In the genomic region with DNA sequence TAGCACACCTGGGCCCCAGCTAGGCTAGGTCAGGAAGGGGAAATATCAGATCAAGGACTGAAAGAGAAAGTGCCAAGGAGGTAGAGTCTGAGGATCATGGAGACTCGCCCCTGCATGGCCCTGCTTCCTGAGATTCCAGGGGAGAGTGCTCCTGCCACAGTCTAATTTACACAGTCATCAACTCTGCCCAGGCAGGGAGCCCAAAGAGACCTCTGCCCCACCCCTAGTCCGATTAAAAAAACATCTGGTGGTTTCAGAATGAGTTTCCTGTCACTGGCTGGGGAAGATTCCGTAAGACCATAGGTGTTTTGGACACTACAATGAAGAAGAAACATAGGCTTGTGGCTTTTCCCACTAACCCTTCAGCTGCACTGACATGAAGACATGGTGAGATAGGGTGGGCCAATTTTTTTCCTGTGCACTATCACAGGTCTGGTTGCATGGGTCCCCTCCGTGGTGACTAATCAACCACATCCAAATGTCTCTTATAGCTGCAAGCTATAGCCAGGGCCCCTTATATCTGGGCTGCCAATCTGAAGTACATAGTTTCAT, we compare ENCODE assay signal across 8 cellular contexts. TPM values are rescaled to one million over a fixed set of nuclear protein-coding genes. Genes with fewer than 3 reads are reported as not detected.
A peak's percentile ranks its signal among the peaks of the same experiment; 100 is the strongest.
DNase-seq lines count a peak whose midpoint lies in the region; ATAC-seq and TF ChIP-seq lines count a peak whose summit lies in the region.

No MANE protein-coding gene starts in this region.

- H3K4me1 Mint-ChIP-seq in CD8-positive, alpha-beta memory T cell = peaks cover 47 to 69% (median 57%) of the 10 kb centered on the region in 3 donors
- H3K4me1 Mint-ChIP-seq in activated T-cell treated with anti-CD3 and anti-CD28 coated beads, Interleukin-2, amount 50 U/mL, for 72 hours (ENCODE audit: low read depth) = peaks cover 93% of the 10 kb centered on the region
- H3K4me1 Mint-ChIP-seq in glutamatergic neuron (ENCODE audit: low read depth, unreplicated experiment) = no peaks in the 10 kb centered on the region

- peaks cover 0 to 6% of the 10 kb centered on the region in 2 donors for H3K27me3 Mint-ChIP-seq in CD8-positive, alpha-beta memory T cell
- no peaks in the 10 kb centered on the region for H3K27me3 Mint-ChIP-seq in activated T-cell treated with anti-CD3 and anti-CD28 coated beads, Interleukin-2, amount 50 U/mL, for 72 hours (ENCODE audit: low read depth)
- H3K27me3 Mint-ChIP-seq in glutamatergic neuron (ENCODE audit: unreplicated experiment) = no peaks in the 10 kb centered on the region

- no peaks in the 10 kb centered on the region for H3K9me3 ChIP-seq in CD8-positive, alpha-beta memory T cell (ENCODE audit: low read length)

- peaks cover 0 to 3% (median 0%) of the 10 kb centered on the region in 3 donors for H3K36me3 Mint-ChIP-seq in CD8-positive, alpha-beta memory T cell
- peaks cover 2 to 5% of the 10 kb centered on the region in 2 donors for H3K36me3 Mint-ChIP-seq in activated T-cell treated with anti-CD3 and anti-CD28 coated beads, Interleukin-2, amount 50 U/mL, for 72 hours (ENCODE audit: insufficient read depth in 2 of 2)
- H3K36me3 Mint-ChIP-seq in glutamatergic neuron (ENCODE audit: unreplicated experiment) = peaks cover 5% of the 10 kb centered on the region

- peak; percentile 97 for ATAC-seq in GM19395 (IDR thresholded peaks at IDR 0.05; ENCODE audit: unreplicated experiment)
- peak; percentile 96 for ATAC-seq in HG03280 (IDR thresholded peaks at IDR 0.05; ENCODE audit: unreplicated experiment)
- peak; percentile 85 to 92 for ATAC-seq in activated T-cell treated with anti-CD3 and anti-CD28 coated beads, Interleukin-2, amount 50 U/mL, for 72 hours (replicated peaks in 1 of 2)
- ATAC-seq in left colon = no peak

- H3K27ac ChIP-seq in CD8-positive, alpha-beta memory T cell (ENCODE audit: low read depth, low read length) = no peak overlapping the region

- TF ChIP-seq CTCF in glutamatergic neuron (IDR thresholded peaks at IDR 0.05; ENCODE audit: partially characterized antibody, unreplicated experiment) = no peak

- H3K27ac Mint-ChIP-seq in CD8-positive, alpha-beta memory T cell = peak overlapping the region in 7 of 8 donors; percentile 3 to 93 (median 74)
- peak overlapping the region; percentile 93 for H3K27ac Mint-ChIP-seq in activated T-cell treated with anti-CD3 and anti-CD28 coated beads, Interleukin-2, amount 50 U/mL, for 72 hours
- H3K27ac Mint-ChIP-seq in glutamatergic neuron (ENCODE audit: unreplicated experiment) = no peak overlapping the region

- CTCF ChIA-PET in CD8-positive, alpha-beta memory T cell (lab: Charles Lee) = no interaction called here

- H3K4me3 Mint-ChIP-seq in CD8-positive, alpha-beta memory T cell = peak overlapping the region in 6 of 7 donors; percentile 51 to 80 (median 62)
- peak overlapping the region; percentile 58 to 84 for H3K4me3 Mint-ChIP-seq in activated T-cell treated with anti-CD3 and anti-CD28 coated beads, Interleukin-2, amount 50 U/mL, for 72 hours
- H3K4me3 Mint-ChIP-seq in glutamatergic neuron (ENCODE audit: unreplicated experiment) = no peak overlapping the region

- intact Hi-C loops in left colon (cut with DNase I, micrococcal nuclease) = no loop called here

- H3K4me1 ChIP-seq in CD8-positive, alpha-beta memory T cell (ENCODE audit: insufficient read depth, low read length) = peaks cover 16% of the 10 kb centered on the region

- no peak overlapping the region for H3K4me3 ChIP-seq in CD8-positive, alpha-beta memory T cell (ENCODE audit: low read length)

- H3K36me3 ChIP-seq in CD8-positive, alpha-beta memory T cell (ENCODE audit: insufficient read depth, low read length) = no peaks in the 10 kb centered on the region

- no peaks in the 10 kb centered on the region for H3K9me3 Mint-ChIP-seq in CD8-positive, alpha-beta memory T cell
- H3K9me3 Mint-ChIP-seq in activated T-cell treated with anti-CD3 and anti-CD28 coated beads, Interleukin-2, amount 50 U/mL, for 72 hours = peaks cover 0 to 5% of the 10 kb centered on the region in 2 donors
- H3K9me3 Mint-ChIP-seq in glutamatergic neuron (ENCODE audit: unreplicated experiment) = no peaks in the 10 kb centered on the region

- H3K27me3 ChIP-seq in CD8-positive, alpha-beta memory T cell (ENCODE audit: insufficient read depth, low read length, poor library complexity, severe bottlenecking) = no peaks in the 10 kb centered on the region

- POLR2A ChIA-PET in CD8-positive, alpha-beta memory T cell (lab: Charles Lee) = no interaction called here

- DNase-seq in CD8-positive, alpha-beta memory T cell = peak in 2 of 5 donors; percentile 23 to 52
- DNase-seq in activated T-cell treated with anti-CD3 and anti-CD28 coated beads, Interleukin-2, amount 50 U/mL, for 72 hours = peak; percentile 58 to 73
- DNase-seq in NCI-H1930 (lab: John Stamatoyannopoulos, UW) = no peak
- DNase-seq in left colon = no peak
- DNase-seq in glutamatergic neuron = no peak
- DNase-seq in NCI-H82 treated with DMSO at 0.1 percent for 48 hours (lab: John Stamatoyannopoulos, UW; ENCODE audit: unreplicated experiment) = no peak

RNA-seq across cellular contexts. Expression of gene GZMB, which starts 31.5 kb away (rescaled TPM):
- total RNA-seq in CD8-positive, alpha-beta memory T cell = 1,000 to 10,000 TPM; 2,724 to 2,866 TPM
- 78.6 TPM for polyA plus RNA-seq in CD8-positive, alpha-beta memory T cell
- total RNA-seq in activated T-cell treated with anti-CD3 and anti-CD28 coated beads, Interleukin-2, amount 50 U/mL, for 72 hours = 1,000 to 10,000 TPM; 2,205 to 2,852 TPM
- total RNA-seq in left colon (1 to 10 TPM; 1.3 to 4.2 TPM), glutamatergic neuron (ENCODE audit: unreplicated experiment) (not detected)

RNA-seq across cellular contexts. Expression of gene GZMH, which starts 56.0 kb away (rescaled TPM):
- 100 to 1,000 TPM; 125 to 131 TPM for total RNA-seq in CD8-positive, alpha-beta memory T cell
- 336 TPM for polyA plus RNA-seq in CD8-positive, alpha-beta memory T cell
- 10 to 100 TPM; 32.3 to 74.2 TPM for total RNA-seq in activated T-cell treated with anti-CD3 and anti-CD28 coated beads, Interleukin-2, amount 50 U/mL, for 72 hours
- total RNA-seq in left colon = not detected
- not detected for total RNA-seq in glutamatergic neuron (ENCODE audit: unreplicated experiment)

Comparison
In these comparisons a context has a peak if more than half of its experiments do, and no peak if none do; other contexts are left out.
1. DNase-seq: peak in activated T-cell treated with anti-CD3 and anti-CD28 coated beads, Interleukin-2, amount 50 U/mL, for 72 hours (2 of 2); none in NCI-H1930 (0 of 2), left colon (0 of 2), glutamatergic neuron (single experiment) and NCI-H82 treated with DMSO at 0.1 percent for 48 hours (single experiment).
2. RNA of gene GZMB, which starts 31.5 kb away (total RNA-seq): 2,724 to 2,866 TPM in CD8-positive, alpha-beta memory T cell and 2,205 to 2,852 TPM in activated T-cell treated with anti-CD3 and anti-CD28 coated beads, Interleukin-2, amount 50 U/mL, for 72 hours; 1.3 to 4.2 TPM in left colon and not detected in glutamatergic neuron (single experiment); every median in the first group is over 100 times any median in the second.
3. RNA of gene GZMH, which starts 56.0 kb away (total RNA-seq): 125 to 131 TPM in CD8-positive, alpha-beta memory T cell and 32.3 to 74.2 TPM in activated T-cell treated with anti-CD3 and anti-CD28 coated beads, Interleukin-2, amount 50 U/mL, for 72 hours; not detected in left colon and not detected in glutamatergic neuron (single experiment); every median in the first group is over 10 times any median in the second.